Comparison of ENCODE assay signal across 17 cellular contexts in genomic region chr1:236654957-236655356, GRCh38. TPM values are rescaled to one million over a fixed set of nuclear protein-coding genes. Genes with fewer than 3 reads are reported as not detected.
"Had no signal": no experiment of that assay in that cellular context is flagged by ENCODE, and none has a peak within 500 bp of the region (broad histone marks: within the 10 kb centered on the region; RNA-seq: fewer than 3 reads in every experiment).

No MANE protein-coding gene starts in this region.

- H3K36me3 ChIP-seq: cardiac muscle cell, gastrocnemius medialis, thyroid gland had no signal

- H3K27me3 ChIP-seq: cardiac muscle cell, gastrocnemius medialis, thyroid gland had no signal

- H3K9ac ChIP-seq: parathyroid adenoma had no signal

- H3K9me3 ChIP-seq: gastrocnemius medialis, mucosa of descending colon, thyroid gland had no signal

- ATAC-seq: gastrocnemius medialis; mucosa of descending colon; naive thymus-derived CD8-positive, alpha-beta T cell had no signal

- H2AFZ ChIP-seq: parathyroid adenoma had no signal

- H3K4me1 ChIP-seq: parathyroid adenoma, thyroid gland had no signal

- H3K27ac ChIP-seq: cardiac muscle cell, gastrocnemius medialis, parathyroid adenoma, thyroid gland, VCaP had no signal

- DNase-seq: activated CD4-positive, alpha-beta T cell treated with anti-CD3 and anti-CD28 coated beads for 1 hour; activated naive CD8-positive, alpha-beta T cell treated with anti-CD3 and anti-CD28 coated beads for 36 hours; activated T-cell treated with anti-CD3 and anti-CD28 coated beads for 4 hours; gastrocnemius medialis; head of caudate nucleus; mucosa of descending colon; naive thymus-derived CD8-positive, alpha-beta T cell; stimulated activated CD8-positive, alpha-beta memory T cell treated with anti-CD3 and anti-CD28 coated beads, Interleukin-4, amount 100 ng/mL, for 48 hours; stimulated activated naive CD4-positive, alpha-beta T cell; SW 1271; T-helper 2 cell; thyroid gland had no signal

- H3K79me2 ChIP-seq: parathyroid adenoma had no signal

- H3K4me3 ChIP-seq: cardiac muscle cell, gastrocnemius medialis, mucosa of descending colon, thyroid gland had no signal

RNA-seq across cellular contexts. Expression of gene ACTN2, which starts 31.3 kb away (rescaled TPM):
- total RNA-seq: activated CD8-positive, alpha-beta memory T cell treated with anti-CD3 and anti-CD28 coated beads for 36 hours; dermis microvascular lymphatic vessel endothelial cell had no signal
